12 cellular contexts compared by ENCODE assay signal in genomic region chr9:127437497-127438264, GRCh38. TPM values are rescaled to one million over a fixed set of nuclear protein-coding genes. Genes with fewer than 3 reads are reported as not detected.
DNase-seq lines count a peak whose midpoint lies in the region; ATAC-seq and TF ChIP-seq lines count a peak whose summit lies in the region.
"Had no signal": no experiment of that assay in that cellular context is flagged by ENCODE, and none has a peak within 500 bp of the region (broad histone marks: within the 10 kb centered on the region; RNA-seq: fewer than 3 reads in every experiment).

No MANE protein-coding gene starts in this region.

- H4K20me1 ChIP-seq in PC-3 (ENCODE audit: low read length): no peaks in the 10 kb centered on the region

- BruUV-seq in PC-3 (replicated peaks; lab: Mats Ljungman, UMichigan): no TSS peak
- BruUV-seq in A673 (replicated peaks; lab: Mats Ljungman, UMichigan): no TSS peak

- CTCF ChIA-PET in CD8-positive, alpha-beta memory T cell (lab: Charles Lee): interaction anchor here (0.9 kb wide), 2 partner anchors 18 to 223 kb away, joined by 3 read pairs; no protein-coding TSS in a partner anchor
- CTCF ChIA-PET in PC-3 (lab: Charles Lee): interaction anchor here (0.7 kb wide), 1 partner anchor 147 kb away, joined by 4 read pairs; no protein-coding TSS in a partner anchor
- CTCF ChIA-PET in A673 (lab: Charles Lee): no interaction called here

- H3K9me2 ChIP-seq in PC-3 (replicated peaks; ENCODE audit: low read length): no peaks in the 10 kb centered on the region

- ATAC-seq in PC-3 (no peak), GM18511 (IDR thresholded peaks at IDR 0.05; ENCODE audit: unreplicated experiment) (no peak)
- ATAC-seq in natural killer cell treated with Interleukin-12 subunit alpha and Interleukin-12 subunit beta and Interleukin-15 and Interleukin-18, amount 100 ng/mL, for 72 hours: peak; percentile 59 to 68
- ATAC-seq: right cardiac atrium, SK-N-SH treated with all-trans-retinoic acid at 6 μM for 48 hours had no signal

- no peaks in the 10 kb centered on the region for H3K4me1 ChIP-seq in CD8-positive, alpha-beta memory T cell (ENCODE audit: insufficient read depth, low read length)
- H3K4me1 ChIP-seq in PC-3 (ENCODE audit: insufficient read depth, low read length) (no peaks in the 10 kb centered on the region), A673 (ENCODE audit: insufficient read depth, low read length, poor library complexity, severe bottlenecking) (no peaks in the 10 kb centered on the region)

- no peaks in the 10 kb centered on the region for H3K9me3 Mint-ChIP-seq in CD8-positive, alpha-beta memory T cell
- H3K9me3 Mint-ChIP-seq in natural killer cell treated with Interleukin-12 subunit alpha and Interleukin-12 subunit beta and Interleukin-15 and Interleukin-18, amount 100 ng/mL, for 72 hours: no peaks in the 10 kb centered on the region

- H3K79me2 ChIP-seq in PC-3 (ENCODE audit: low read length): no peaks in the 10 kb centered on the region

- intact Hi-C loops in PC-3 (cut with micrococcal nuclease) (no loop called here), A673 (cut with micrococcal nuclease; ENCODE audit: unreplicated experiment) (no loop called here)

- peaks cover 17 to 30% (median 29%) of the 10 kb centered on the region in 3 donors for H3K4me1 Mint-ChIP-seq in CD8-positive, alpha-beta memory T cell
- peaks cover 13 to 23% of the 10 kb centered on the region in 2 donors for H3K4me1 Mint-ChIP-seq in natural killer cell treated with Interleukin-12 subunit alpha and Interleukin-12 subunit beta and Interleukin-15 and Interleukin-18, amount 100 ng/mL, for 72 hours (ENCODE audit: low read depth in 2 of 2)

- H3K27me3 ChIP-seq in CD8-positive, alpha-beta memory T cell (ENCODE audit: insufficient read depth, low read length, poor library complexity, severe bottlenecking): no peaks in the 10 kb centered on the region
- H3K27me3 ChIP-seq in PC-3 (ENCODE audit: low read length) (no peaks in the 10 kb centered on the region), A673 (replicated peaks; ENCODE audit: insufficient read depth, low read depth, low read length, poor library complexity) (no peaks in the 10 kb centered on the region)

- H3K4me3 ChIP-seq in CD8-positive, alpha-beta memory T cell (ENCODE audit: low read length): no peak overlapping the region
- H3K4me3 ChIP-seq in PC-3 (ENCODE audit: low read length) (no peak overlapping the region), astrocyte of the spinal cord (ENCODE audit: low read depth, low read length) (no peak overlapping the region), A673 (ENCODE audit: low read depth, low read length, poor library complexity, severe bottlenecking) (no peak overlapping the region)

- H3K4me3 Mint-ChIP-seq in CD8-positive, alpha-beta memory T cell: peak overlapping the region; percentile 19 to 75 (median 63)
- H3K4me3 Mint-ChIP-seq in natural killer cell treated with Interleukin-12 subunit alpha and Interleukin-12 subunit beta and Interleukin-15 and Interleukin-18, amount 100 ng/mL, for 72 hours: peak overlapping the region; percentile 48

- peaks cover 26 to 89% (median 33%) of the 10 kb centered on the region in 3 donors for H3K36me3 Mint-ChIP-seq in CD8-positive, alpha-beta memory T cell
- peaks cover 21% of the 10 kb centered on the region for H3K36me3 Mint-ChIP-seq in natural killer cell treated with Interleukin-12 subunit alpha and Interleukin-12 subunit beta and Interleukin-15 and Interleukin-18, amount 100 ng/mL, for 72 hours

- H3K9ac ChIP-seq in PC-3 (ENCODE audit: low read length): no peak overlapping the region

- no peaks in the 10 kb centered on the region for H3F3A ChIP-seq in PC-3 (ENCODE audit: low read length, unreplicated experiment)

- peaks cover 81% of the 10 kb centered on the region for H3K36me3 ChIP-seq in CD8-positive, alpha-beta memory T cell (ENCODE audit: insufficient read depth, low read length)
- H3K36me3 ChIP-seq in PC-3 (ENCODE audit: low read depth, low read length) (peaks cover 2% of the 10 kb centered on the region; the same call in 1 of the 2 replicates), A673 (ENCODE audit: insufficient read depth, low read length, poor library complexity, severe bottlenecking) (peaks cover 67% of the 10 kb centered on the region)

- DNase-seq in CD8-positive, alpha-beta memory T cell: peak in 4 of 5 donors; percentile 33 to 66 (median 54)
- DNase-seq in PC-3 (no peak), astrocyte of the spinal cord (ENCODE audit: low read depth, low spot score) (no peak), A673 (ENCODE audit: low spot score) (no peak), ureter (ENCODE audit: low spot score) (no peak)
- no peak for DNase-seq in natural killer cell treated with Interleukin-12 subunit alpha and Interleukin-12 subunit beta and Interleukin-15 and Interleukin-18, amount 100 ng/mL, for 72 hours (ENCODE audit: low spot score)
- DNase-seq: activated CD4-positive, CD25-positive, alpha-beta regulatory T cell treated with anti-CD3 and anti-CD28 coated beads, Interleukin-2, amount 50 U/mL, for 72 hours; Calu3; NCI-H2107; right cardiac atrium had no signal

- H3K27me3 Mint-ChIP-seq in CD8-positive, alpha-beta memory T cell: no peaks in the 10 kb centered on the region
- H3K27me3 Mint-ChIP-seq in natural killer cell treated with Interleukin-12 subunit alpha and Interleukin-12 subunit beta and Interleukin-15 and Interleukin-18, amount 100 ng/mL, for 72 hours: no peaks in the 10 kb centered on the region

- in situ Hi-C loops in astrocyte of the spinal cord (cut with HindIII; ENCODE audit: low sequenced_read_pairs): no loop called here

- H3K9me3 ChIP-seq in CD8-positive, alpha-beta memory T cell (ENCODE audit: low read length): no peaks in the 10 kb centered on the region
- H3K9me3 ChIP-seq in PC-3 (ENCODE audit: low read length): no peaks in the 10 kb centered on the region
- no peaks in the 10 kb centered on the region for H3K9me3 ChIP-seq in A673 (ENCODE audit: low read depth, low read length, poor library complexity, severe bottlenecking)

- POLR2A ChIA-PET in CD8-positive, alpha-beta memory T cell (lab: Charles Lee): interaction anchor here (1.2 kb wide), 1 partner anchor 13 kb away, joined by 6 read pairs; the partner anchor contains the start of genes LRSAM1 and RPL12
- POLR2A ChIA-PET in PC-3 (lab: Charles Lee; ENCODE audit: unreplicated experiment) (no interaction called here), A673 (lab: Charles Lee; ENCODE audit: low non-redundant PET) (interaction anchor here (0.7 kb wide), 1 partner anchor 10 kb away, joined by 8 read pairs; no protein-coding TSS in a partner anchor)

- H2AFZ ChIP-seq in PC-3 (ENCODE audit: low read length): no peak overlapping the region

- no peak overlapping the region for H3K4me2 ChIP-seq in PC-3 (ENCODE audit: low read length)

- H3K27ac ChIP-seq in CD8-positive, alpha-beta memory T cell (ENCODE audit: low read depth, low read length): no peak overlapping the region
- H3K27ac ChIP-seq in PC-3 (ENCODE audit: low read length): no peak overlapping the region
- H3K27ac ChIP-seq in A673 (ENCODE audit: low read depth, low read length, poor library complexity, severe bottlenecking): no peak overlapping the region

- TF ChIP-seq CTCF in PC-3 (conservative IDR thresholded peaks at IDR 0.05; ENCODE audit: low read depth, low read length) (peak; percentile 39; the same call in 1 of the 2 replicates), astrocyte of the spinal cord (IDR thresholded peaks at IDR 0.05; ENCODE audit: low read depth, low read length) (peak; percentile 20), A673 (conservative IDR thresholded peaks at IDR 0.05; ENCODE audit: low read depth, low read length) (no peak)

- peak overlapping the region; percentile 36 to 97 (median 90) for H3K27ac Mint-ChIP-seq in CD8-positive, alpha-beta memory T cell
- peak overlapping the region; percentile 51 to 78 for H3K27ac Mint-ChIP-seq in natural killer cell treated with Interleukin-12 subunit alpha and Interleukin-12 subunit beta and Interleukin-15 and Interleukin-18, amount 100 ng/mL, for 72 hours

RNA-seq across cellular contexts. Expression of gene ZNF79, which starts 13.5 kb away (rescaled TPM):
- 10 to 100 TPM; 19.1 to 19.7 TPM for total RNA-seq in CD8-positive, alpha-beta memory T cell
- 6.8 TPM for polyA plus RNA-seq in CD8-positive, alpha-beta memory T cell
- total RNA-seq in PC-3 (2014; rRNA removed) (4.9 and 5.8 TPM in 2 replicates), A673 (2021) (11.2 and 11.6 TPM in 2 replicates), ureter (13.2 TPM)
- 10 to 100 TPM; 14.4 to 16.3 TPM for total RNA-seq in natural killer cell treated with Interleukin-12 subunit alpha and Interleukin-12 subunit beta and Interleukin-15 and Interleukin-18, amount 100 ng/mL, for 72 hours

RNA-seq across cellular contexts. Expression of gene RPL12, which starts 13.5 kb away (rescaled TPM):
- total RNA-seq in CD8-positive, alpha-beta memory T cell: 1,000 to 10,000 TPM; 1,457 to 1,549 TPM
- polyA plus RNA-seq in CD8-positive, alpha-beta memory T cell: 1,533 TPM
- total RNA-seq in PC-3 (2014; rRNA removed) (1,109 and 1,417 TPM in 2 replicates), A673 (2021) (1,114 and 1,120 TPM in 2 replicates), ureter (1,953 TPM)
- 1,000 to 10,000 TPM in 1 of 2 donors, 100 to 1,000 TPM in 1; 698 to 1,282 TPM for total RNA-seq in natural killer cell treated with Interleukin-12 subunit alpha and Interleukin-12 subunit beta and Interleukin-15 and Interleukin-18, amount 100 ng/mL, for 72 hours

RNA-seq across cellular contexts. Expression of gene LRSAM1, which starts 13.6 kb away (rescaled TPM):
- total RNA-seq in CD8-positive, alpha-beta memory T cell: 10 to 100 TPM; 22.6 to 23.0 TPM
- polyA plus RNA-seq in CD8-positive, alpha-beta memory T cell: 9.5 TPM
- total RNA-seq in PC-3 (2014; rRNA removed): 9.6 and 11.1 TPM in 2 replicates
- total RNA-seq in natural killer cell treated with Interleukin-12 subunit alpha and Interleukin-12 subunit beta and Interleukin-15 and Interleukin-18, amount 100 ng/mL, for 72 hours: 10 to 100 TPM; 17.5 to 34.4 TPM
- total RNA-seq in A673 (2021): 15.8 and 19.5 TPM in 2 replicates
- 30.4 TPM for total RNA-seq in ureter

RNA-seq across cellular contexts. Expression of gene SLC2A8, which starts 40.7 kb away (rescaled TPM):
- 1 to 10 TPM; 6.2 to 7.7 TPM for total RNA-seq in CD8-positive, alpha-beta memory T cell
- 4.5 TPM for polyA plus RNA-seq in CD8-positive, alpha-beta memory T cell
- total RNA-seq in PC-3 (2014; rRNA removed): 29.0 and 43.7 TPM in 2 replicates
- 10 to 100 TPM in 1 of 2 donors, 1 to 10 TPM in 1; 8.8 to 16.5 TPM for total RNA-seq in natural killer cell treated with Interleukin-12 subunit alpha and Interleukin-12 subunit beta and Interleukin-15 and Interleukin-18, amount 100 ng/mL, for 72 hours
- 12.7 and 17.1 TPM in 2 replicates for total RNA-seq in A673 (2021)
- 38.4 TPM for total RNA-seq in ureter

Comparison
In these comparisons a context has a peak if more than half of its experiments do, and no peak if none do; other contexts are left out.
1. DNase-seq: peak in CD8-positive, alpha-beta memory T cell (4 of 5); none in PC-3 (single experiment), astrocyte of the spinal cord (single experiment), natural killer cell treated with Interleukin-12 subunit alpha and Interleukin-12 subunit beta and Interleukin-15 and Interleukin-18, amount 100 ng/mL, for 72 hours (single experiment), A673 (single experiment) and ureter (single experiment).
2. ATAC-seq: peak in natural killer cell treated with Interleukin-12 subunit alpha and Interleukin-12 subunit beta and Interleukin-15 and Interleukin-18, amount 100 ng/mL, for 72 hours (2 of 2); none in PC-3 (single experiment) and GM18511 (single experiment).